ENCODE assay signal across 8 cellular contexts in the genomic region with DNA sequence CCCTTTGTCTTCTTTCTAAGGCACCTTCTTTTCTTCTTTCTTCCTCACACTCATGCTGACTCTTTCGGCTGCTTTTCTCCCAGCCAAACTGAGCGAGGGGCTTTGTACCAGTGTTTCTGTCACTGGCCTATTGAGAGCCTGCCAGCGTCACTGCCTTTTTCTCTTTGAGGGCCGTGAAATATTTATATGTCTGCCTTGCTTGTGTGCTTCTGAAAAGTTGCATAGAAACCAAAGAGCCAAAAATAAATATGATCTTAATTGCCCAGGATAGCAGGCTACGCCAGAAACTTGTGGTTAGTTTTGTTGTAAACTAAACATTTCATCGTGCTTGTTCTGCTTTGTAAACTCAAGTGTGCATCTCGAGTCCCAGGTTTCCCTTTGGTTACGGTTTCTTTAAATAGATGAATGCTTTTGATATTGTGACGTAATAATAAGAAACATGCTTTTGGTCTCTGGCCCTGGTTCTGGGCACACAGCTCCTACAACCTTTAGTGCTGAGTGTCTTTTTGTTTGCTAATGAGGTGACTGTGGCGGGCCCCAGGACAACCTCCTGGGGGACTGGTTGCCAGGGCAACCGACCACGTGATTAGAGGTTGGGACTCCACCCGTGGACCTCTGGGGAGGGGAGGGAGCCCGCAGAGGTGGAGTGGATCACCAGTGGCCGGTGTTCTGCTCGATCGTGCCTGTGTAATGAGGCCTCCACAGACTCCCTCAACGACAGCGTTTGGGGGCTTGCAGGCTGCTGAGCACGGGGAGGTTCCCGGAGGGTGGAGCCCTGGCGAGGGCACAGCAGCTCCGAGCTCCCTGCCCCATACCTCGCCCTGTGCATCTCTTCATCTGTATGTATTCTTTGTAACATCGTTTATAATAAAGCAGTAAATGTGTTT. TPM values are rescaled to one million over a fixed set of nuclear protein-coding genes. Genes with fewer than 3 reads are reported as not detected.
DNase-seq lines count a peak whose midpoint lies in the region; ATAC-seq, FAIRE-seq and TF ChIP-seq lines count a peak whose summit lies in the region.

No MANE protein-coding gene starts in this region.

- H3K4me1 ChIP-seq in BLaER1, result peaks cover 92% of the 10 kb centered on the region
- H3K4me1 ChIP-seq in K562 (replicated peaks in 1 of 2; ENCODE audit: control insufficient read depth in 2 of 2, insufficient read depth in 2 of 2, low read length in 2 of 2), result peaks cover 0 to 4% of the 10 kb centered on the region in 2 experiments; a peak in 2 of 5 replicates
- H3K4me1 ChIP-seq in kidney (ENCODE audit: control insufficient read depth in 1 of 2, insufficient read depth in 1 of 2, low read depth in 1 of 2, low read length in 2 of 2), result peaks cover 15 to 17% of the 10 kb centered on the region in 2 donors
- H3K4me1 ChIP-seq in stomach, result peaks cover 49 to 92% (median 64%) of the 10 kb centered on the region in 4 donors

- no peaks in the 10 kb centered on the region for H3K27me3 ChIP-seq in BLaER1
- H3K27me3 ChIP-seq in K562 (ENCODE audit: control insufficient read depth in 2 of 2, insufficient read depth in 2 of 2, low read length in 2 of 2), result peaks cover 55 to 78% of the 10 kb centered on the region in 2 experiments
- no peaks in the 10 kb centered on the region for H3K27me3 ChIP-seq in stomach

- H3K79me2 ChIP-seq in K562 (ENCODE audit: control insufficient read depth, insufficient read depth, low read length), result no peaks in the 10 kb centered on the region

- WGBS in K562 (ENCODE audit: insufficient coverage, low coverage, missing lambda C conversion rate), result 4% methylated on average over 25 of the region's 25 CpGs
- 9 to 32% (median 12%) methylated on average over 18 to 25 of the region's 25 CpGs for WGBS in stomach, 5 donors

- peak overlapping the region; percentile 95 for H3K4me2 ChIP-seq in BLaER1
- no peak overlapping the region for H3K4me2 ChIP-seq in K562 (ENCODE audit: insufficient read depth, low read length)

- DNase-seq in NCI-H2171 treated with DMSO at 0.1 percent for 48 hours (lab: John Stamatoyannopoulos, UW), result peak; percentile 76
- no peak for DNase-seq in K562 (ENCODE audit: extremely low read depth in 1 of 4, low spot score in 3 of 4)
- no peak for DNase-seq in kidney
- DNase-seq in stomach, result peak; percentile 80
- DNase-seq in NCI-H1048 (lab: John Stamatoyannopoulos, UW), result no peak

- no peak for FAIRE-seq in K562 (lab: Jason Lieb, UNC)
- FAIRE-seq in kidney (lab: Jason Lieb, UNC), result no peak

- TF ChIP-seq CTCF in K562 (IDR thresholded peaks at IDR 0.05 in 2 of 3, conservative IDR thresholded peaks at IDR 0.05 in 1 of 3; ENCODE audit: insufficient read depth in 2 of 3, low read depth in 1 of 3, low read length in 3 of 3) (no peak), kidney (IDR thresholded peaks at IDR 0.05; ENCODE audit: borderline replicate concordance, extremely low read depth, insufficient read depth) (no peak), stomach (IDR thresholded peaks at IDR 0.05) (no peak)

- no peaks in the 10 kb centered on the region for H3K9me1 ChIP-seq in K562 (ENCODE audit: control insufficient read depth, insufficient read depth, low read length)

- H3K4me3 ChIP-seq in BLaER1 (peak overlapping the region; percentile 46), K562 (no peak overlapping the region), kidney (ENCODE audit: low read length in 2 of 2) (peak overlapping the region in 1 of 2 donors; percentile 10), stomach (peak overlapping the region; percentile 16 to 35 (median 28))

- H3K27ac ChIP-seq in BLaER1 (peak overlapping the region; percentile 93), K562 (ENCODE audit: extremely low read depth, low read depth, low read length) (no peak overlapping the region), kidney (ENCODE audit: low read depth in 2 of 2, low read length in 2 of 2) (peak overlapping the region in 1 of 2 donors; percentile 61), stomach (peak overlapping the region; percentile 80 to 91 (median 82))

- H3K9ac ChIP-seq in BLaER1 (peak overlapping the region; percentile 75), K562 (ENCODE audit: insufficient read depth in 1 of 2, low read depth in 2 of 2, low read length in 2 of 2) (no peak overlapping the region), kidney (ENCODE audit: low read length in 2 of 2) (peak overlapping the region; percentile 18 to 38)

- CTCF ChIA-PET in K562 (lab: Yijun Ruan, JAX; ENCODE audit: low intra/inter-chr PET ratio), result no interaction called here

- ATAC-seq in GM18867 (IDR thresholded peaks at IDR 0.05; ENCODE audit: unreplicated experiment), result peak; percentile 69
- ATAC-seq in HG03045 (IDR thresholded peaks at IDR 0.05; ENCODE audit: unreplicated experiment), result peak; percentile 73
- peak; percentile 20; the same call in 2 of the 3 replicates for ATAC-seq in K562

- TF ChIP-seq RAD21 in K562 (CRISPR knock-in tag; conservative IDR thresholded peaks at IDR 0.05 in 1 of 2, IDR thresholded peaks at IDR 0.05 in 1 of 2), result no peak

- H3K36me3 ChIP-seq in BLaER1 (peaks cover 37% of the 10 kb centered on the region), K562 (ENCODE audit: control insufficient read depth, insufficient read depth, low read length) (no peaks in the 10 kb centered on the region), kidney (ENCODE audit: control insufficient read depth in 1 of 2, insufficient read depth in 2 of 2, low read length in 2 of 2) (peaks cover 0 to 5% of the 10 kb centered on the region in 2 donors), stomach (peaks cover 8 to 45% (median 29%) of the 10 kb centered on the region in 4 donors)

- in situ Hi-C loops in K562 (cut with MboI), result loop anchor here (5.0 kb wide), 1 partner anchor 57 kb away; no protein-coding TSS in a partner anchor

- TF ChIP-seq POLR2A in K562 (conservative IDR thresholded peaks at IDR 0.05) (no peak), stomach (IDR thresholded peaks at IDR 0.05) (no peak)

- BruUV-seq in K562 (replicated peaks; lab: Mats Ljungman, UMichigan), result no TSS peak

- no peaks in the 10 kb centered on the region for H3K9me3 ChIP-seq in BLaER1
- H3K9me3 ChIP-seq in K562 (replicated peaks; ENCODE audit: control insufficient read depth, insufficient read depth, low read depth, low read length), result no peaks in the 10 kb centered on the region
- no peaks in the 10 kb centered on the region for H3K9me3 ChIP-seq in kidney (ENCODE audit: control insufficient read depth in 1 of 2, low read length in 2 of 2)
- H3K9me3 ChIP-seq in stomach, result no peaks in the 10 kb centered on the region

- no peak for TF ChIP-seq EP300 in K562 (IDR thresholded peaks at IDR 0.05; ENCODE audit: low read length)
- no peak for TF ChIP-seq EP300 in stomach (IDR thresholded peaks at IDR 0.05)

- intact Hi-C loops in K562 (cut with micrococcal nuclease) (loop anchor here (10.0 kb wide), 1 partner anchor 50 kb away; no protein-coding TSS in a partner anchor), kidney (cut with DNase I) (no loop called here), stomach (cut with DNase I; ENCODE audit: low total_unique reads) (no loop called here)

- POLR2A ChIA-PET in K562 (lab: Yijun Ruan, JAX), result interaction anchor here (0.7 kb wide), 1 partner anchor 340 kb away, joined by 4 read pairs; no protein-coding TSS in a partner anchor

- no peaks in the 10 kb centered on the region for H4K20me1 ChIP-seq in BLaER1
- peaks cover 6% of the 10 kb centered on the region; the same call in 1 of the 2 replicates for H4K20me1 ChIP-seq in K562 (replicated peaks; ENCODE audit: control insufficient read depth, insufficient read depth, low read length)

- H2AFZ ChIP-seq in K562 (ENCODE audit: low read depth, low read length), result no peak overlapping the region

RNA-seq across cellular contexts. Expression of gene SLC37A1, which starts 10.9 kb away (rescaled TPM):
- total RNA-seq in K562 (2011; cell fraction: chromatin; rRNA removed; ENCODE audit: low replicate concordance), result 4.6 and 9.1 TPM in 2 replicates
- 5.5 and 5.9 TPM in 2 replicates for total RNA-seq in K562 (2011; cell fraction: nucleolus; rRNA removed)
- total RNA-seq in K562 (2011; cell fraction: nucleoplasm; rRNA removed), result 5.6 and 6.5 TPM in 2 replicates
- total RNA-seq in K562 (2014; rRNA removed) (0.33 and 1.4 TPM in 2 replicates), K562 (2014; rRNA removed; fragmentation: Illumina TruSeq; extraction: Trizol) (0.10 and 0.15 TPM in 2 replicates), K562 (2015; rRNA removed; fragmentation: Illumina TruSeq; extraction: Trizol) (0.40 and 0.79 TPM in 2 replicates), K562 (2021) (0.40 and 0.60 TPM in 2 replicates), kidney (21.8 TPM), stomach (10 to 100 TPM in 4 of 5 donors, 1 to 10 TPM in 1; 9.8 to 72.9 (median 23.9) TPM)
- polyA plus RNA-seq in K562 (2011; rRNA removed) (3.4 and 4.5 TPM in 2 replicates), K562 (2014; fragmentation: Illumina TruSeq; extraction: Trizol) (0.45 and 0.65 TPM in 2 replicates), K562 (2014; fragmentation: Nextera tagmentation; extraction: Ambion mirVana) (under 1 TPM; 0.06 to 0.20 TPM), K562 (2014; rRNA removed) (0.09 and 0.24 TPM in 2 replicates), kidney (ENCODE audit: insufficient read depth, low read depth, low replicate concordance) (3.4 TPM), stomach (10 to 100 TPM; 10.3 to 12.4 (median 11.3) TPM)
- polyA plus RNA-seq in K562 (2011; cell fraction: cytosol; rRNA removed), result 2.8 and 3.2 TPM in 2 replicates
- 10.8 and 11.2 TPM in 2 replicates for polyA plus RNA-seq in K562 (2011; cell fraction: nucleus; rRNA removed)
- polyA plus RNA-seq in K562 (2012), result 0.43 and 1.8 TPM in 2 replicates
- 3.8 and 6.7 TPM in 2 replicates for polyA minus RNA-seq in K562 (2011; rRNA and poly(A)+ RNA removed)
- 2.5 and 2.6 TPM in 2 replicates for polyA minus RNA-seq in K562 (2011; cell fraction: cytosol; rRNA and poly(A)+ RNA removed)
- polyA minus RNA-seq in K562 (2011; cell fraction: nucleus; rRNA and poly(A)+ RNA removed), result 8.3 and 11.8 TPM in 2 replicates

RNA-seq across cellular contexts. Expression of gene RSPH1, which starts 28.6 kb away (rescaled TPM):
- total RNA-seq in K562 (2011; cell fraction: chromatin; rRNA removed; ENCODE audit: low replicate concordance), result 0.16 TPM in 1 of 2 replicates, not detected in the other
- not detected in 2 replicates for total RNA-seq in K562 (2011; cell fraction: nucleolus; rRNA removed)
- total RNA-seq in K562 (2011; cell fraction: nucleoplasm; rRNA removed), result 0.15 TPM in 1 of 2 replicates, not detected in the other
- total RNA-seq in K562 (2014; rRNA removed), result not detected in 2 replicates
- not detected in 2 replicates for total RNA-seq in K562 (2014; rRNA removed; fragmentation: Illumina TruSeq; extraction: Trizol)
- total RNA-seq in K562 (2015; rRNA removed; fragmentation: Illumina TruSeq; extraction: Trizol), result not detected in 2 replicates
- total RNA-seq in K562 (2021), result not detected in 2 replicates
- polyA plus RNA-seq in K562 (2011; rRNA removed), result 0.17 TPM in 1 of 2 replicates, not detected in the other
- 0.01 TPM in 1 of 2 replicates, not detected in the other for polyA plus RNA-seq in K562 (2011; cell fraction: cytosol; rRNA removed)
- 0.07 TPM in 1 of 2 replicates, not detected in the other for polyA plus RNA-seq in K562 (2011; cell fraction: nucleus; rRNA removed)
- 0.18 TPM in 1 of 2 replicates, not detected in the other for polyA plus RNA-seq in K562 (2012)
- not detected in 2 replicates for polyA plus RNA-seq in K562 (2014; fragmentation: Illumina TruSeq; extraction: Trizol)
- polyA plus RNA-seq in K562 (2014; fragmentation: Nextera tagmentation; extraction: Ambion mirVana), result not detected
- not detected in 2 replicates for polyA plus RNA-seq in K562 (2014; rRNA removed)
- polyA minus RNA-seq in K562 (2011; rRNA and poly(A)+ RNA removed), result 0.07 TPM in 1 of 2 replicates, not detected in the other
- polyA minus RNA-seq in K562 (2011; cell fraction: cytosol; rRNA and poly(A)+ RNA removed), result not detected in 2 replicates
- not detected in 2 replicates for polyA minus RNA-seq in K562 (2011; cell fraction: nucleus; rRNA and poly(A)+ RNA removed)
- total RNA-seq in kidney, result 12.0 TPM
- 13.0 TPM for polyA plus RNA-seq in kidney (ENCODE audit: insufficient read depth, low read depth, low replicate concordance)
- total RNA-seq in stomach, result 1 to 10 TPM in 1 of 5 donors, under 1 TPM in 3, not detected in 1; 0.37 to 8.9 (median 0.58) TPM
- 1 to 10 TPM; 1.8 to 2.9 (median 2.8) TPM for polyA plus RNA-seq in stomach

Comparison
In these comparisons a context has a peak if more than half of its experiments do, and no peak if none do; other contexts are left out.
1. H3K9ac ChIP-seq: peak in BLaER1 (single experiment) and kidney (2 of 2); none in K562 (0 of 2).
2. ATAC-seq: peak in every context shown above with its lines; median percentile 73 in HG03045; 69 in GM18867; 20 in K562.
3. DNase-seq: peak in NCI-H2171 treated with DMSO at 0.1 percent for 48 hours (single experiment) and stomach (single experiment); none in K562 (0 of 4), kidney (single experiment) and NCI-H1048 (single experiment).